ENCODE assay signal across 9 cellular contexts in the genomic region with DNA sequence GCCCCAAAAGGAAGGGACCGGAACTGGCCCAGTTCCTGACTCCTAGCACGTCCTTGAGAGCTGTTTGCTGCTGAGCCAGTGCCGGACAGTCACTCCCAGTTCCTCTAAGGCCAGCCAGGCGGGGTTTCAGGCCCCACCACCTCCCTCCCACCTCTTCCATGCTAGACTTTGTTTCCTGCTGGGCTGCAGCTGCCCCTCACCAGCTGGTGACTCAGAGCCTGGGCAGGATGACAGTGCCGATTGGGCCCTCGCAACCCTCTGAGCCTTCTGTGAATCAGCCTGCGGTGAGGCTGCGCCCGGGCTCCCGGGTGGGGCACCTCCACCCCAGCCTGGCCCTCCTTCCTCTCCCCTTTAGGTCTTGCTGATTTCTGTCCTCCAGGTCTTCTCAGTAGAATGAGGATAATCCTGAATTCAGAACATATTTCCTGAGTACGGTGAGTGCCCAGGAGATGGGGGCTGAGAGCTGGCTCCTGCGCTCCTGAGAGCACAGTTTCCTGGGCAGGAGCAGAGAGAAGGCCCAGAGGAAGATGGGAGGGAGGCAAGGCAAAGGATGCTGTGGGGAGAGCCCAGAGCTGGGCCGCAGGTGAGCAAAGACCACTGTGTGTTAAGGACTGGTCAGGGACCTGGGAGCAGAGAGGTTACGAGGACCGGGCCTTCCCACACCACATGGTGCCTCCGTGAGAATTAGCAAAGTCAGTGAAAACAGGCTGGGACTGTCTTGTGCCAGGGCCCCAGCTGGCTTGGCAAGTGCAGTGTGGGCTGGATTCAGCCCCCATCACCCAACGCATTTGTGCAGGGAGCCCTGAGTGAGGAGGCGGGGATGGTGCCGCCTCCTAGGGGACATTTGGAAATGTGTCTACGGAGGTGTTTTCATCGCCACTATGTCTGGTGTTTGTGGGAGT.
DNase-seq lines count a peak whose midpoint lies in the region; ATAC-seq lines count a peak whose summit lies in the region.
"Had no signal": no experiment of that assay in that cellular context is flagged by ENCODE, and none has a peak within 500 bp of the region (broad histone marks: within the 10 kb centered on the region; RNA-seq: fewer than 3 reads in every experiment).

No MANE protein-coding gene starts in this region.

- DNase-seq in NCI-H2171 treated with DMSO at 0.1 percent for 48 hours (lab: John Stamatoyannopoulos, UW) (peak; percentile 96), kidney glomerular epithelial cell (lab: John Stamatoyannopoulos, UW) (peak; percentile 89), NCI-H187 (lab: John Stamatoyannopoulos, UW) (no peak)
- peak; percentile 54 to 60 for DNase-seq in activated CD4-positive, alpha-beta T cell treated with anti-CD3 and anti-CD28 coated beads for 24 hours (ENCODE audit: low read depth in 2 of 2)
- peak; percentile 50 for DNase-seq in central memory CD4-positive, alpha-beta T cell
- DNase-seq in stimulated activated CD4-positive, alpha-beta T cell treated with anti-CD3 and anti-CD28 coated beads, Interleukin-12 subunit alpha, Interleukin-12 subunit beta, amount 100 ng/mL, for 4 hours = peak; percentile 63
- DNase-seq: naive B cell had no signal

- ATAC-seq in GM21360 (IDR thresholded peaks at IDR 0.05; ENCODE audit: unreplicated experiment) (peak; percentile 59), GM18517 (IDR thresholded peaks at IDR 0.05; ENCODE audit: unreplicated experiment) (no peak)

Comparison
In these comparisons a context has a peak if more than half of its experiments do, and no peak if none do; other contexts are left out.
1. DNase-seq: peak in NCI-H2171 treated with DMSO at 0.1 percent for 48 hours (single experiment), activated CD4-positive, alpha-beta T cell treated with anti-CD3 and anti-CD28 coated beads for 24 hours (2 of 2), central memory CD4-positive, alpha-beta T cell (single experiment), kidney glomerular epithelial cell (single experiment) and stimulated activated CD4-positive, alpha-beta T cell treated with anti-CD3 and anti-CD28 coated beads, Interleukin-12 subunit alpha, Interleukin-12 subunit beta, amount 100 ng/mL, for 4 hours (single experiment); none in NCI-H187 (0 of 2).